Comparison of ENCODE assay signal across 19 cellular contexts in the genomic region with DNA sequence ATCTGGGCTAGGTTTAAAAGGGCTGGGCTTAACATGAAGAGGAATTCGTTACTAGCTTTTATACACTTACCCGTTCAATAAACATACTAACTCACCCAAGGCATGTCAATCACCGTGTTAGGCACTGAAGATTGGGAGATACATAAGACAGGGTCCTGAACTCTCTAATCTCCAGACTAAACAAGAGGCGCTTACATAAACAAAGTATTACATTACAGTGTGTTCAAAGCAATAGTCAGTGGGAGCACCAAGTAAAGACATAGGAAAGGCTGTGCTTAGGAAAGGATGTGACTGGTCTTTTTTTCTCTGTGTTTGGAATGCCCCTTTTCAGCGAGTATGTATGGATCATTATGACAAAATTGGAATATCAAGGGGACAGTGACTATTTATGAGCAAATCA.
DNase-seq lines count a peak whose midpoint lies in the region; ATAC-seq and TF ChIP-seq lines count a peak whose summit lies in the region.
"Had no signal": no experiment of that assay in that cellular context is flagged by ENCODE, and none has a peak within 500 bp of the region (broad histone marks: within the 10 kb centered on the region; RNA-seq: fewer than 3 reads in every experiment).

No MANE protein-coding gene starts in this region.

- POLR2A ChIA-PET in HEK293T (lab: Yijun Ruan, JAX) = no interaction called here

- no peak overlapping the region for H3K4me3 ChIP-seq in astrocyte of the spinal cord (ENCODE audit: low read depth, low read length)
- H3K4me3 ChIP-seq: GM23248 had no signal

- no peak for ATAC-seq in HG02884 (IDR thresholded peaks at IDR 0.05; ENCODE audit: unreplicated experiment)
- ATAC-seq: HepG2 had no signal

- peak; percentile 27 for DNase-seq in HEK293T (ENCODE audit: extremely low spot score)
- DNase-seq in astrocyte of the spinal cord (ENCODE audit: low read depth, low spot score) = peak; percentile 41
- peak; percentile 95 for DNase-seq in iris pigment epithelial cell (ENCODE audit: low read depth)
- no peak for DNase-seq in NCI-H446 treated with DMSO at 0.1 percent for 48 hours (lab: John Stamatoyannopoulos, UW)
- DNase-seq in effector CD4-positive, alpha-beta T cell = no peak
- DNase-seq in activated CD8-positive, alpha-beta memory T cell treated with anti-CD3 and anti-CD28 coated beads, Interleukin-2, amount 50 U/mL, for 4 hours = no peak
- DNase-seq: BE2C; Calu3; CD4-positive, alpha-beta memory T cell; GM23248; HFFc6; MM.1S; NCI-H1092 treated with DMSO at 0.1 percent for 48 hours; NCI-H2081 treated with DMSO at 0.1 percent for 48 hours; NCI-H524 treated with DMSO at 0.1 percent for 48 hours; Right ventricle myocardium superior; SK-N-SH had no signal

- in situ Hi-C loops in astrocyte of the spinal cord (cut with HindIII; ENCODE audit: low sequenced_read_pairs) = no loop called here

- CTCF ChIA-PET in HEK293T (lab: Yijun Ruan, JAX) = no interaction called here

- TF ChIP-seq CTCF in astrocyte of the spinal cord (IDR thresholded peaks at IDR 0.05; ENCODE audit: low read depth, low read length) = no peak

TF ChIP-seq in HEK293T, 16 proteins besides CTCF, POLR2A, EP300 and RAD21:
- no peak for TF ChIP-seq NFRKB (IDR thresholded peaks at IDR 0.05)
- TF ChIP-seq CTBP1 (IDR thresholded peaks at IDR 0.05; ENCODE audit: borderline replicate concordance) = peak; percentile 91
- TF ChIP-seq, protein P1, sequence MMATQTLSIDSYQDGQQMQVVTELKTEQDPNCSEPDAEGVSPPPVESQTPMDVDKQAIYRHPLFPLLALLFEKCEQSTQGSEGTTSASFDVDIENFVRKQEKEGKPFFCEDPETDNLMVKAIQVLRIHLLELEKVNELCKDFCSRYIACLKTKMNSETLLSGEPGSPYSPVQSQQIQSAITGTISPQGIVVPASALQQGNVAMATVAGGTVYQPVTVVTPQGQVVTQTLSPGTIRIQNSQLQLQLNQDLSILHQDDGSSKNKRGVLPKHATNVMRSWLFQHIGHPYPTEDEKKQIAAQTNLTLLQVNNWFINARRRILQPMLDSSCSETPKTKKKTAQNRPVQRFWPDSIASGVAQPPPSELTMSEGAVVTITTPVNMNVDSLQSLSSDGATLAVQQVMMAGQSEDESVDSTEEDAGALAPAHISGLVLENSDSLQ (IDR thresholded peaks at IDR 0.05) = peak; percentile 98

Comparison
In these comparisons a context has a peak if more than half of its experiments do, and no peak if none do; other contexts are left out.
1. DNase-seq: peak in HEK293T (single experiment), astrocyte of the spinal cord (single experiment) and iris pigment epithelial cell (single experiment); none in NCI-H446 treated with DMSO at 0.1 percent for 48 hours (single experiment), effector CD4-positive, alpha-beta T cell (single experiment) and activated CD8-positive, alpha-beta memory T cell treated with anti-CD3 and anti-CD28 coated beads, Interleukin-2, amount 50 U/mL, for 4 hours (single experiment).